In the genomic region with DNA sequence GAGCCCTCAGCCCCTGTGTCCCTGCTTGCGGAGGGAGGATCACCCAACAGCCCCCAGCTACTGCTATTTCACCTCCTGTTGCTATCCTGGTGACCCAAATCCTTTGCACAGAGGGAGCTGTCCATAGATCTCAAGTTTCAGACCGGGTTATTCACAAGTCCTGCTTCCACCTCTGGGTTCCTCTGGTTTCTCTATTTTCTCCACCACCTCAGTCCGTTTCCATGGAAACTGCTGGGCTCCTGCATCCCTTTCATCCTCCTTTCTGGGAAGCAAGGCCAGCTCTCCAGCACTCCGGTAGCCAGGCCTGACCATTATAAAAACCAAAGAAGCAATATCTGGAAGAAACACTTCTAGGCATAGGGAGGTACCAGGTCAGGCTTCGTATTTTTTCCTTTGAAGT, we compare ENCODE assay signal across 18 cellular contexts. TPM values are rescaled to one million over a fixed set of nuclear protein-coding genes. Genes with fewer than 3 reads are reported as not detected.
DNase-seq lines count a peak whose midpoint lies in the region; ATAC-seq and TF ChIP-seq lines count a peak whose summit lies in the region.
"Had no signal": no experiment of that assay in that cellular context is flagged by ENCODE, and none has a peak within 500 bp of the region (broad histone marks: within the 10 kb centered on the region; RNA-seq: fewer than 3 reads in every experiment).

No MANE protein-coding gene starts in this region.

- intact Hi-C loops in CD8-positive, alpha-beta T cell (cut with DNase I, micrococcal nuclease): no loop called here

- H3K27me3 ChIP-seq in WERI-Rb-1 (ENCODE audit: insufficient read depth, low read depth, severe bottlenecking): peaks cover 1% of the 10 kb centered on the region
- no peaks in the 10 kb centered on the region for H3K27me3 ChIP-seq in CD8-positive, alpha-beta T cell (ENCODE audit: insufficient read depth, low read length)

- H3K27ac ChIP-seq in WERI-Rb-1: peak overlapping the region; percentile 49
- no peak overlapping the region for H3K27ac ChIP-seq in CD8-positive, alpha-beta T cell (ENCODE audit: low read depth, low read length)
- H3K27ac ChIP-seq: A549; BLaER1 treated with 17β-estradiol and CSF1 and Interleukin-3, amounts not matched to agents 10 nM and 100 nM; KMS-11; SK-N-MC had no signal

- no peak overlapping the region for H3K4me3 ChIP-seq in WERI-Rb-1 (ENCODE audit: low read depth, low read length)
- no peak overlapping the region for H3K4me3 ChIP-seq in CD8-positive, alpha-beta T cell (ENCODE audit: low read depth, low read length)
- H3K4me3 ChIP-seq: A549; BLaER1 treated with 17β-estradiol and CSF1 and Interleukin-3, amounts not matched to agents 10 nM and 100 nM; SK-N-MC had no signal

- H3K9me3 ChIP-seq in WERI-Rb-1 (ENCODE audit: severe bottlenecking): peaks cover 3% of the 10 kb centered on the region
- H3K9me3 ChIP-seq in CD8-positive, alpha-beta T cell (ENCODE audit: low read length): no peaks in the 10 kb centered on the region
- H3K9me3 ChIP-seq: A549; BLaER1 treated with 17β-estradiol and CSF1 and Interleukin-3, amounts not matched to agents 10 nM and 100 nM had no signal

- no peak for TF ChIP-seq CTCF in WERI-Rb-1 (IDR thresholded peaks at IDR 0.05; ENCODE audit: low read depth, low read length)
- no peak for TF ChIP-seq CTCF in CD8-positive, alpha-beta T cell (IDR thresholded peaks at IDR 0.05)

- DNase-seq in NCI-H510A treated with DMSO at 0.1 percent for 48 hours (lab: John Stamatoyannopoulos, UW) (peak; percentile 26), NCI-H510A (lab: John Stamatoyannopoulos, UW) (no peak), WERI-Rb-1 (no peak), left kidney (ENCODE audit: low read depth, low spot score) (peak; percentile 59), superior temporal gyrus (ENCODE audit: extremely low spot score) (peak; percentile 38), NCI-H2107 (lab: John Stamatoyannopoulos, UW) (no peak)
- no peak for DNase-seq in CD8-positive, alpha-beta T cell
- DNase-seq: HFFc6, NCI-H1048, NCI-H1436 treated with DMSO at 0.1 percent for 48 hours, NCI-H2081, NCI-H82, Right ventricle myocardium superior had no signal

- peaks cover 20% of the 10 kb centered on the region for H3K27me3 Mint-ChIP-seq in CD8-positive, alpha-beta T cell (ENCODE audit: low read depth)

- H3K27ac Mint-ChIP-seq in CD8-positive, alpha-beta T cell: no peak overlapping the region
- H3K27ac Mint-ChIP-seq: HFFc6 had no signal

- no peaks in the 10 kb centered on the region for H3K36me3 Mint-ChIP-seq in CD8-positive, alpha-beta T cell

- no peak for ATAC-seq in CD8-positive, alpha-beta T cell
- ATAC-seq: A549, HepG2 had no signal

- H3K4me1 Mint-ChIP-seq in CD8-positive, alpha-beta T cell (ENCODE audit: low read depth): peaks cover 3% of the 10 kb centered on the region

- CTCF ChIA-PET in CD8-positive, alpha-beta T cell (lab: Charles Lee): interaction anchor here (1.3 to 1.5 kb wide), 2 partner anchors 42 to 58 kb away, joined by 3 read pairs; no protein-coding TSS in a partner anchor

- no peaks in the 10 kb centered on the region for H3K9me3 Mint-ChIP-seq in CD8-positive, alpha-beta T cell
- H3K9me3 Mint-ChIP-seq: HFFc6 had no signal

- no peaks in the 10 kb centered on the region for H3K4me1 ChIP-seq in CD8-positive, alpha-beta T cell (ENCODE audit: insufficient read depth, low read length)

- POLR2A ChIA-PET in CD8-positive, alpha-beta T cell (lab: Charles Lee): no interaction called here

- no peaks in the 10 kb centered on the region for H3K36me3 ChIP-seq in WERI-Rb-1
- no peaks in the 10 kb centered on the region for H3K36me3 ChIP-seq in CD8-positive, alpha-beta T cell (ENCODE audit: insufficient read depth, low read length)
- H3K36me3 ChIP-seq: BLaER1 treated with 17β-estradiol and CSF1 and Interleukin-3, amounts not matched to agents 10 nM and 100 nM had no signal

- H3K4me3 Mint-ChIP-seq in CD8-positive, alpha-beta T cell: no peak overlapping the region
- H3K4me3 Mint-ChIP-seq: HFFc6 had no signal

RNA-seq across cellular contexts. Expression of gene CALB2, which starts 4.8 kb away (rescaled TPM):
- total RNA-seq in CD8-positive, alpha-beta T cell: not detected

Comparison
In these comparisons a context has a peak if more than half of its experiments do, and no peak if none do; other contexts are left out.
1. DNase-seq: peak in NCI-H510A treated with DMSO at 0.1 percent for 48 hours (single experiment), left kidney (single experiment) and superior temporal gyrus (single experiment); none in NCI-H510A (single experiment), WERI-Rb-1 (single experiment), NCI-H2107 (single experiment) and CD8-positive, alpha-beta T cell (0 of 7).